In the genomic region with DNA sequence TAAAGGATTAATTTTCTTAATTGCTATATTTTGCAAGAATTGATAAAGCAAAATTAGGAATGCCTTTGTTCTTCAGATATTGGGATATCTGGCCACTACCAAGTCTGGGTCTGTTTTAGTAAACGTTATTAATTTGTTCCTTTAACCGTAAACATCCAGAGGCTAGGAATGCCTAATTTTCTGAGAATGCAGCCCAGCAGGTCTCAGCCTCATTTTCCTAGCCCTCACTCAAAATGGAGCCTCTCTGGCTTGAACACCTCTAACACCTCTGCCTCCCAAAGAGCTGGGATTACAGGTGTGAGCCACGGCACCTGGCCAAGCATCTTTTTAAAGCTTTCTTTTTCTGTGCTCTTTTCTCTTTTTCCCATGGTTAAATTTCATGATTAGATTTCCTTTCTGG, we compare ENCODE assay signal across 29 cellular contexts.
"Had no signal": no experiment of that assay in that cellular context is flagged by ENCODE, and none has a peak within 500 bp of the region (broad histone marks: within the 10 kb centered on the region; RNA-seq: fewer than 3 reads in every experiment).

No MANE protein-coding gene starts in this region.

- H3K36me3 Mint-ChIP-seq: natural killer cell; stimulated activated effector memory CD8-positive, alpha-beta T cell treated with anti-CD3 and anti-CD28 coated beads, Interleukin-12 subunit alpha, Interleukin-12 subunit beta, amount 100 ng/mL, for 72 hours had no signal

- H3K27ac Mint-ChIP-seq: nephron; neural progenitor cell; progenitor cell of endocrine pancreas; stimulated activated effector memory CD8-positive, alpha-beta T cell treated with anti-CD3 and anti-CD28 coated beads, Interleukin-12 subunit alpha, Interleukin-12 subunit beta, amount 100 ng/mL, for 72 hours; stimulated activated naive B cell treated with anti-CD40 and anti-IgM and Interleukin-4, amounts not matched to agents 10 μg/mL and 1 μg/mL and 100 μg/mL, for 72 hours; stimulated activated naive CD8-positive, alpha-beta T cell treated with anti-CD3 and anti-CD28 coated beads, Interleukin-15, Interleukin-2, amounts not matched to agents 100 ng/mL and 50 ng/mL, for 24 hours; type B pancreatic cell had no signal

- H3K4me1 Mint-ChIP-seq: nephron, neural progenitor cell had no signal

- H3K4me1 ChIP-seq: neural progenitor cell, parathyroid adenoma, stomach, thyroid gland, upper lobe of right lung, vagina had no signal

- H3K4me2 ChIP-seq: neural progenitor cell had no signal

- DNase-seq: natural killer cell; occipital lobe; ovary; posterior cingulate gyrus; psoas muscle; right cardiac atrium; right lobe of liver; sigmoid colon; small intestine; stimulated activated CD4-positive, alpha-beta T cell treated with anti-CD3 and anti-CD28 coated beads, Interleukin-15, amount 100 ng/mL, for 24 hours; stimulated activated CD4-positive, alpha-beta T cell treated with anti-CD3 and anti-CD28 coated beads, Interleukin-2, amount 100 ng/mL, for 24 hours; stimulated activated CD4-positive, alpha-beta T cell treated with anti-CD3 and anti-CD28 coated beads, Interleukin-2, amount 100 ng/mL, for 48 hours; stimulated activated CD4-positive, alpha-beta T cell treated with anti-CD3 and anti-CD28 coated beads, Interleukin-4, amount 100 ng/mL, for 24 hours; stimulated activated naive B cell treated with anti-CD40 and anti-IgM and Interleukin-4, amounts not matched to agents 10 μg/mL and 1 μg/mL and 100 μg/mL, for 72 hours; stimulated activated naive CD4-positive, alpha-beta T cell treated with Interleukin-2 at 50 U/mL for 16 hours; stomach; thyroid gland; upper lobe of right lung had no signal

- H3K4me3 Mint-ChIP-seq: natural killer cell; nephron; neural progenitor cell; stimulated activated effector memory CD8-positive, alpha-beta T cell treated with anti-CD3 and anti-CD28 coated beads, Interleukin-12 subunit alpha, Interleukin-12 subunit beta, amount 100 ng/mL, for 72 hours; stimulated activated naive B cell treated with anti-CD40 and anti-IgM and Interleukin-4, amounts not matched to agents 10 μg/mL and 1 μg/mL and 100 μg/mL, for 72 hours; stimulated activated naive CD8-positive, alpha-beta T cell treated with anti-CD3 and anti-CD28 coated beads, Interleukin-15, Interleukin-2, amounts not matched to agents 100 ng/mL and 50 ng/mL, for 24 hours; type B pancreatic cell had no signal

- H3K27me3 Mint-ChIP-seq: progenitor cell of endocrine pancreas; stimulated activated naive B cell treated with anti-CD40 and anti-IgM and Interleukin-4, amounts not matched to agents 10 μg/mL and 1 μg/mL and 100 μg/mL, for 72 hours; stimulated activated naive CD8-positive, alpha-beta T cell treated with anti-CD3 and anti-CD28 coated beads, Interleukin-15, Interleukin-2, amounts not matched to agents 100 ng/mL and 50 ng/mL, for 24 hours; type B pancreatic cell had no signal

- H3K27ac ChIP-seq: neural progenitor cell, ovary, parathyroid adenoma, psoas muscle, right lobe of liver, sigmoid colon, stomach, thoracic aorta, thyroid gland, tibial nerve, upper lobe of right lung, vagina had no signal

- FAIRE-seq: small intestine, urothelium cell line had no signal

- H2AFZ ChIP-seq: neural progenitor cell, parathyroid adenoma had no signal

- H3K27me3 ChIP-seq: neural progenitor cell, ovary, right lobe of liver, sigmoid colon, stomach, thyroid gland, tibial nerve, upper lobe of right lung, vagina had no signal

- H3K9me3 ChIP-seq: ovary, psoas muscle, right lobe of liver, sigmoid colon, stomach, thoracic aorta, thyroid gland, upper lobe of right lung, vagina had no signal

- H3K4me3 ChIP-seq: neural progenitor cell, ovary, psoas muscle, right lobe of liver, sigmoid colon, stomach, thoracic aorta, thyroid gland, tibial nerve, upper lobe of right lung, vagina had no signal

- H3K79me2 ChIP-seq: parathyroid adenoma had no signal

- H3K9me3 Mint-ChIP-seq: natural killer cell; stimulated activated effector memory CD8-positive, alpha-beta T cell treated with anti-CD3 and anti-CD28 coated beads, Interleukin-12 subunit alpha, Interleukin-12 subunit beta, amount 100 ng/mL, for 72 hours; stimulated activated naive B cell treated with anti-CD40 and anti-IgM and Interleukin-4, amounts not matched to agents 10 μg/mL and 1 μg/mL and 100 μg/mL, for 72 hours; stimulated activated naive CD8-positive, alpha-beta T cell treated with anti-CD3 and anti-CD28 coated beads, Interleukin-15, Interleukin-2, amounts not matched to agents 100 ng/mL and 50 ng/mL, for 24 hours; type B pancreatic cell had no signal

- H3K9ac ChIP-seq: neural progenitor cell, parathyroid adenoma had no signal

- H3K36me3 ChIP-seq: neural progenitor cell, ovary, right lobe of liver, sigmoid colon, stomach, thoracic aorta, thyroid gland, tibial nerve, upper lobe of right lung, vagina had no signal

- ATAC-seq: natural killer cell; psoas muscle; right cardiac atrium; right lobe of liver; stimulated activated effector memory CD8-positive, alpha-beta T cell treated with anti-CD3 and anti-CD28 coated beads, Interleukin-12 subunit alpha, Interleukin-12 subunit beta, amount 100 ng/mL, for 72 hours; stimulated activated naive B cell treated with anti-CD40 and anti-IgM and Interleukin-4, amounts not matched to agents 10 μg/mL and 1 μg/mL and 100 μg/mL, for 72 hours; upper lobe of right lung had no signal
